Comparison of ENCODE assay signal across 15 cellular contexts in genomic region chr5:150559088-150559487, GRCh38.
"Had no signal": no experiment of that assay in that cellular context is flagged by ENCODE, and none has a peak within 500 bp of the region (broad histone marks: within the 10 kb centered on the region; RNA-seq: fewer than 3 reads in every experiment).

No MANE protein-coding gene starts in this region.

- H3K36me3 ChIP-seq: uterus had no signal

- H3K4me3 Mint-ChIP-seq: activated naive CD8-positive, alpha-beta T cell; activated T-cell treated with anti-CD3 and anti-CD28 coated beads, Interleukin-2, amount 50 U/mL, for 24 hours; brain; central memory CD8-positive, alpha-beta T cell; natural killer cell; T-helper 1 cell treated with Interleukin-12 subunit alpha and Interleukin-12 subunit beta and Interleukin-4 antibody, amounts not matched to agents 30 μg/mL and 1 μg/mL, for 36 hours had no signal

- H3K9me3 Mint-ChIP-seq: activated T-cell treated with anti-CD3 and anti-CD28 coated beads, Interleukin-2, amount 50 U/mL, for 24 hours; central memory CD8-positive, alpha-beta T cell; natural killer cell; T-helper 1 cell treated with Interleukin-12 subunit alpha and Interleukin-12 subunit beta and Interleukin-4 antibody, amounts not matched to agents 30 μg/mL and 1 μg/mL, for 36 hours had no signal

- H3K4me3 ChIP-seq: right atrium auricular region, spleen, uterus had no signal

- DNase-seq: activated CD4-positive, alpha-beta T cell treated with anti-CD3 and anti-CD28 coated beads, Interleukin-2, amount 50 U/mL, for 48 hours; activated gamma-delta T cell; activated T-cell treated with anti-CD3 and anti-CD28 coated beads, Interleukin-2, amount 50 U/mL, for 24 hours; amygdala; effector CD8-positive, alpha-beta T cell; hypothalamus; natural killer cell; spleen had no signal

- H3K27me3 ChIP-seq: right atrium auricular region, spleen, uterus had no signal

- H3K4me1 Mint-ChIP-seq: central memory CD8-positive, alpha-beta T cell; natural killer cell had no signal

- H3K27ac Mint-ChIP-seq: activated naive CD8-positive, alpha-beta T cell; activated T-cell treated with anti-CD3 and anti-CD28 coated beads, Interleukin-2, amount 50 U/mL, for 24 hours; natural killer cell; T-helper 1 cell treated with Interleukin-12 subunit alpha and Interleukin-12 subunit beta and Interleukin-4 antibody, amounts not matched to agents 30 μg/mL and 1 μg/mL, for 36 hours had no signal

- H3K9me3 ChIP-seq: right atrium auricular region, spleen, uterus had no signal

- ATAC-seq: natural killer cell had no signal

- H3K4me1 ChIP-seq: uterus had no signal

- H3K27ac ChIP-seq: right atrium auricular region, uterus, VCaP had no signal

- H3K36me3 Mint-ChIP-seq: activated naive CD8-positive, alpha-beta T cell; brain; natural killer cell had no signal

- H3K27me3 Mint-ChIP-seq: activated naive CD8-positive, alpha-beta T cell; activated T-cell treated with anti-CD3 and anti-CD28 coated beads, Interleukin-2, amount 50 U/mL, for 24 hours; brain; central memory CD8-positive, alpha-beta T cell had no signal
